20 cellular contexts compared by ENCODE assay signal in the genomic region with DNA sequence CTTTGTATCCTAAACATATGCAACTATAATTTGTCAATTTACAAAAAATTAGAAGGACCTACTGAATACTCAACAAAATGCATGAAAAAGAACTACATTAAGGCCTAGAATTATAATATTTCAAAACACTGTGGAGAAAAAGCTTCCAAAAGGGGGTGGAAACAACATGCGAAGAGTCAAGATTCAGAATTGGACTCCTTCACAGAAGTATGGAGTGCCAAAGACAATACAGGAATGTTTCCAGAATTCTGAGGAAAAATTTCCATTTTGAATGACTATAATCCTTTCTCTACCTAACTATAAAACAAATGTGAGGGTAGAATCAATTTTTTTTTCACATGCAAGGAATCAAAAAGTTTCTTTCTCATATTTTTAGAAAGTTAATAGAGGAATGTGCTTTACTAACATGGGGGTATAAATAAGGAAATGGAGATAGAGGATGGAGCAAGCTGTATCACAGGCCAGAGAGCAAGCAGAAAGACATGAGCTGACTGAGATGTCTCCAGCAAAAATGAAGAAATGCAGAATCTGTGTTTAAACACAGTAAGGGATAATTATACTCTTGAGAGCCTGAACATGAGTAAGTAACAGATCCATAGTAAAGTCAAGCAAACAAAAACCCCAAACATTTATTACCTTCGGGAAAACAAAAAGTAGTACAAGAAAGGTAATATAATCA. TPM values are rescaled to one million over a fixed set of nuclear protein-coding genes. Genes with fewer than 3 reads are reported as not detected.
"Had no signal": no experiment of that assay in that cellular context is flagged by ENCODE, and none has a peak within 500 bp of the region (broad histone marks: within the 10 kb centered on the region; RNA-seq: fewer than 3 reads in every experiment).

No MANE protein-coding gene starts in this region.

- H3K27ac ChIP-seq: epithelial cell of prostate, esophagus muscularis mucosa, hepatocyte, stomach, suprapubic skin, upper lobe of right lung, vagina had no signal

- H3K4me1 ChIP-seq: esophagus muscularis mucosa, stomach, suprapubic skin, upper lobe of right lung, vagina had no signal

- H3K4me3 ChIP-seq: esophagus muscularis mucosa, hepatocyte, stomach, suprapubic skin, tibial nerve, upper lobe of right lung, vagina had no signal

- H3K27me3 ChIP-seq: esophagus muscularis mucosa, hepatocyte, stomach, suprapubic skin, tibial nerve, upper lobe of right lung, vagina had no signal

- ATAC-seq: effector memory CD8-positive, alpha-beta T cell; naive thymus-derived CD4-positive, alpha-beta T cell; upper lobe of right lung had no signal

- DNase-seq: effector memory CD8-positive, alpha-beta T cell; foreskin melanocyte; head of caudate nucleus; kidney; left cardiac atrium; mesendoderm; naive thymus-derived CD4-positive, alpha-beta T cell; posterior cingulate gyrus; small intestine; stimulated activated CD4-positive, alpha-beta T cell treated with anti-CD3 and anti-CD28 coated beads, Interleukin-12 subunit alpha, Interleukin-12 subunit beta, amount 100 ng/mL, for 4 hours; stimulated activated naive CD4-positive, alpha-beta T cell; stomach; upper lobe of right lung had no signal

- H3K9me3 ChIP-seq: esophagus muscularis mucosa, stomach, suprapubic skin, tibial nerve, upper lobe of right lung, vagina had no signal

RNA-seq across cellular contexts. Expression of a gene that starts 39.5 kb away (rescaled TPM):
- total RNA-seq: mononuclear cell; naive thymus-derived CD4-positive, alpha-beta T cell had no signal
